Comparison of ENCODE assay signal across 1 cellular context in the genomic region with DNA sequence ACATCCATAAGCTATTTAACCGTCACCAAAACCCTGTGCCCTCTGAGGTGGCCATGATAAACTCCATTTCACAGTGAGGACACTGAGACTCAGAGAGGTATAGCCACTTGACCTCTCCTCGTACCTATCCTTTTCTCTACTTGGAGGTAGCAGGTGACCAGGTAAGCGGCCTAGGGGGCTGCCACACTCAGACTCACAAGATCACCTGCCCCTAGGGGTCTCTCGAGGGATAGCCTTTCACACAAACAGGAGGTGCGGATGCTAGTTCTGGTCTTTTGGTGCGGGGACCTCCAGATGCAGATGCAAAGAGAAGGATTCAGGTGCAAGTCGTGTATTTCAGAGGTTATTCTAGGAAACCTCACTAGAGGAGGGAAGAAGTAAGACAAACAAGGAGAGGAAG.
TF ChIP-seq lines count a peak whose summit lies in the region.

No MANE protein-coding gene starts in this region.

TF ChIP-seq in K562, 482 proteins besides CTCF, POLR2A, EP300 and RAD21:
- no peak for TF ChIP-seq ZFPM2 (CRISPR knock-in tag; IDR thresholded peaks at IDR 0.05)
- TF ChIP-seq ZNF316 (IDR thresholded peaks at IDR 0.05): no peak
- TF ChIP-seq RHOXF2B (CRISPR knock-in tag; conservative IDR thresholded peaks at IDR 0.05): no peak
- TF ChIP-seq, protein P1, sequence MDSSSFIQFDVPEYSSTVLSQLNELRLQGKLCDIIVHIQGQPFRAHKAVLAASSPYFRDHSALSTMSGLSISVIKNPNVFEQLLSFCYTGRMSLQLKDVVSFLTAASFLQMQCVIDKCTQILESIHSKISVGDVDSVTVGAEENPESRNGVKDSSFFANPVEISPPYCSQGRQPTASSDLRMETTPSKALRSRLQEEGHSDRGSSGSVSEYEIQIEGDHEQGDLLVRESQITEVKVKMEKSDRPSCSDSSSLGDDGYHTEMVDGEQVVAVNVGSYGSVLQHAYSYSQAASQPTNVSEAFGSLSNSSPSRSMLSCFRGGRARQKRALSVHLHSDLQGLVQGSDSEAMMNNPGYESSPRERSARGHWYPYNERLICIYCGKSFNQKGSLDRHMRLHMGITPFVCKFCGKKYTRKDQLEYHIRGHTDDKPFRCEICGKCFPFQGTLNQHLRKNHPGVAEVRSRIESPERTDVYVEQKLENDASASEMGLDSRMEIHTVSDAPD (CRISPR knock-in tag; IDR thresholded peaks at IDR 0.05): no peak
- TF ChIP-seq HCFC1 (IDR thresholded peaks at IDR 0.05; ENCODE audit: low read depth, low read length): no peak
- no peak for TF ChIP-seq NCOR1 (IDR thresholded peaks at IDR 0.05)
- TF ChIP-seq WHSC1 (IDR thresholded peaks at IDR 0.05; ENCODE audit: low read length): no peak
- TF ChIP-seq RBFOX2 (IDR thresholded peaks at IDR 0.05; ENCODE audit: low read depth, low read length): no peak
- TF ChIP-seq, protein P2, sequence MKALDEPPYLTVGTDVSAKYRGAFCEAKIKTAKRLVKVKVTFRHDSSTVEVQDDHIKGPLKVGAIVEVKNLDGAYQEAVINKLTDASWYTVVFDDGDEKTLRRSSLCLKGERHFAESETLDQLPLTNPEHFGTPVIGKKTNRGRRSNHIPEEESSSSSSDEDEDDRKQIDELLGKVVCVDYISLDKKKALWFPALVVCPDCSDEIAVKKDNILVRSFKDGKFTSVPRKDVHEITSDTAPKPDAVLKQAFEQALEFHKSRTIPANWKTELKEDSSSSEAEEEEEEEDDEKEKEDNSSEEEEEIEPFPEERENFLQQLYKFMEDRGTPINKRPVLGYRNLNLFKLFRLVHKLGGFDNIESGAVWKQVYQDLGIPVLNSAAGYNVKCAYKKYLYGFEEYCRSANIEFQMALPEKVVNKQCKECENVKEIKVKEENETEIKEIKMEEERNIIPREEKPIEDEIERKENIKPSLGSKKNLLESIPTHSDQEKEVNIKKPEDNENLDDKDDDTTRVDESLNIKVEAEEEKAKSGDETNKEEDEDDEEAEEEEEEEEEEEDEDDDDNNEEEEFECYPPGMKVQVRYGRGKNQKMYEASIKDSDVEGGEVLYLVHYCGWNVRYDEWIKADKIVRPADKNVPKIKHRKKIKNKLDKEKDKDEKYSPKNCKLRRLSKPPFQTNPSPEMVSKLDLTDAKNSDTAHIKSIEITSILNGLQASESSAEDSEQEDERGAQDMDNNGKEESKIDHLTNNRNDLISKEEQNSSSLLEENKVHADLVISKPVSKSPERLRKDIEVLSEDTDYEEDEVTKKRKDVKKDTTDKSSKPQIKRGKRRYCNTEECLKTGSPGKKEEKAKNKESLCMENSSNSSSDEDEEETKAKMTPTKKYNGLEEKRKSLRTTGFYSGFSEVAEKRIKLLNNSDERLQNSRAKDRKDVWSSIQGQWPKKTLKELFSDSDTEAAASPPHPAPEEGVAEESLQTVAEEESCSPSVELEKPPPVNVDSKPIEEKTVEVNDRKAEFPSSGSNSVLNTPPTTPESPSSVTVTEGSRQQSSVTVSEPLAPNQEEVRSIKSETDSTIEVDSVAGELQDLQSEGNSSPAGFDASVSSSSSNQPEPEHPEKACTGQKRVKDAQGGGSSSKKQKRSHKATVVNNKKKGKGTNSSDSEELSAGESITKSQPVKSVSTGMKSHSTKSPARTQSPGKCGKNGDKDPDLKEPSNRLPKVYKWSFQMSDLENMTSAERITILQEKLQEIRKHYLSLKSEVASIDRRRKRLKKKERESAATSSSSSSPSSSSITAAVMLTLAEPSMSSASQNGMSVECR (CRISPR knock-in tag; IDR thresholded peaks at IDR 0.05): no peak
- no peak for TF ChIP-seq FOXJ3 (CRISPR knock-in tag; IDR thresholded peaks at IDR 0.05)
- TF ChIP-seq NCOA2 (IDR thresholded peaks at IDR 0.05; ENCODE audit: partially characterized antibody in 2 of 2): no peak
- no peak for TF ChIP-seq SMAD2 (IDR thresholded peaks at IDR 0.05; ENCODE audit: low read depth, low read length)
- TF ChIP-seq, protein P3, sequence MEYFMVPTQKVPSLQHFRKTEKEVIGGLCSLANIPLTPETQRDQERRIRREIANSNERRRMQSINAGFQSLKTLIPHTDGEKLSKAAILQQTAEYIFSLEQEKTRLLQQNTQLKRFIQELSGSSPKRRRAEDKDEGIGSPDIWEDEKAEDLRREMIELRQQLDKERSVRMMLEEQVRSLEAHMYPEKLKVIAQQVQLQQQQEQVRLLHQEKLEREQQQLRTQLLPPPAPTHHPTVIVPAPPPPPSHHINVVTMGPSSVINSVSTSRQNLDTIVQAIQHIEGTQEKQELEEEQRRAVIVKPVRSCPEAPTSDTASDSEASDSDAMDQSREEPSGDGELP (CRISPR knock-in tag; IDR thresholded peaks at IDR 0.05; ENCODE audit: borderline replicate concordance): no peak
- no peak for TF ChIP-seq RBM22 (IDR thresholded peaks at IDR 0.05; ENCODE audit: low read depth, low read length, poor library complexity, severe bottlenecking)
- TF ChIP-seq CAMTA2 (CRISPR knock-in tag; conservative IDR thresholded peaks at IDR 0.05): no peak
